ENCODE assay signal across 8 cellular contexts in the genomic region with DNA sequence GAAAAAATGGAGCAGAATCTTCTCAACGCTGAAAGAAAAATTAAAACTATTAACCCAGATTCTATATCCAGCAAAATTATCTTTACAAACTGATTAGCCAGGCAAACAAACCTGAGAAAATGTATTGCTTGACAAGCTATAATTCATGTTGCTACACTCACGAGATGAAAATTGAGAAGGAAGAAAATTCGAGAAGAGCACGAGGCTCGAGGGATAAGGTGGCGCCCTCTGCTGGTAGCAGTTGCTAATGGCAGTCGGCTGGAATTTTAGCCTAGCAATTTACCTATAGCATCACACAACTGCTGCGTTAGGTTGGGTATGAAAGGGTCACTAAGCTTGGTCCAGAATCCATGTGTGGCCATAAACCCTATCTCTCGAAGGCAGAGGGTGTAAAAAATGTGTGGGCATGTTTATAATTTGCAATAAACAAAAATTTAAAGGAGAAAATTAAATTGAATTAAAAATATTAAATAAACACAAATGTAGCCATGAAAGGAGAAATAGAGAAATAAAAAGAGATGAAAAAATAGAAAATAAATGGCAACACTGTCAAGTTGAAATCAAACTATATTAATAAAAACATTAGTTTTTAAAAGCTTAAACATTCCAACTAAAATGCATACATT.
DNase-seq lines count a peak whose midpoint lies in the region; ATAC-seq and TF ChIP-seq lines count a peak whose summit lies in the region.

No MANE protein-coding gene starts in this region.

- no peak for ATAC-seq in T-helper 17 cell

- H3K27ac Mint-ChIP-seq in T-helper 17 cell: no peak overlapping the region

- H3K4me1 Mint-ChIP-seq in T-helper 17 cell: no peaks in the 10 kb centered on the region

- H3K4me3 ChIP-seq in choroid plexus epithelial cell (ENCODE audit: low read depth, low read length): no peak overlapping the region

- H3K36me3 Mint-ChIP-seq in T-helper 17 cell (ENCODE audit: low read depth): no peaks in the 10 kb centered on the region

- TF ChIP-seq CTCF in GM12874 (IDR thresholded peaks at IDR 0.05; ENCODE audit: insufficient read depth, low read depth, low read length) (peak; percentile 68), choroid plexus epithelial cell (conservative IDR thresholded peaks at IDR 0.05; ENCODE audit: low read depth, low read length) (peak; percentile 78)

- TF ChIP-seq EP300 in Ishikawa (IDR thresholded peaks at IDR 0.05; ENCODE audit: borderline replicate concordance): no peak

- peak; percentile 65 for TF ChIP-seq RAD21 in Ishikawa (IDR thresholded peaks at IDR 0.05; ENCODE audit: low read depth)

- H3K27me3 Mint-ChIP-seq in T-helper 17 cell: no peaks in the 10 kb centered on the region

- no peak overlapping the region for H3K4me3 Mint-ChIP-seq in T-helper 17 cell

- no peaks in the 10 kb centered on the region for H3K9me3 ChIP-seq in T-helper 17 cell (ENCODE audit: control insufficient read depth, low read length, poor library complexity, severe bottlenecking)

- DNase-seq in AG08395 (ENCODE audit: low spot score) (peak; percentile 3), SK-N-DZ (ENCODE audit: low spot score) (peak; percentile 1), choroid plexus epithelial cell (ENCODE audit: low read depth) (peak; percentile 25), midbrain (lab: John Stamatoyannopoulos, UW) (peak; percentile 8), putamen (ENCODE audit: low spot score) (no peak), T-helper 17 cell (no peak)

TF ChIP-seq in Ishikawa, 13 proteins besides CTCF, POLR2A, EP300 and RAD21:
- no peak for TF ChIP-seq TAF1 (IDR thresholded peaks at IDR 0.05; ENCODE audit: low read depth)
- TF ChIP-seq TEAD4 (IDR thresholded peaks at IDR 0.05): peak; percentile 55
- TF ChIP-seq MAX (IDR thresholded peaks at IDR 0.05): peak; percentile 76
- TF ChIP-seq YY1 (IDR thresholded peaks at IDR 0.05; ENCODE audit: low read depth): no peak
- no peak for TF ChIP-seq REST (IDR thresholded peaks at IDR 0.05; ENCODE audit: low read depth)
- TF ChIP-seq EGR1 (IDR thresholded peaks at IDR 0.05): no peak
- no peak for TF ChIP-seq CEBPB (IDR thresholded peaks at IDR 0.05)
- TF ChIP-seq FOXM1 (IDR thresholded peaks at IDR 0.05; ENCODE audit: borderline replicate concordance, low read depth): no peak
TF ChIP-seq in Ishikawa: peak in this region for 2.

Comparison
In these comparisons a context has a peak if more than half of its experiments do, and no peak if none do; other contexts are left out.
1. DNase-seq: peak in AG08395 (single experiment), SK-N-DZ (single experiment), choroid plexus epithelial cell (single experiment) and midbrain (single experiment); none in putamen (single experiment) and T-helper 17 cell (0 of 3).